In genomic region chr1:89535537-89535936, GRCh38 we compare ENCODE assay signal across 27 cellular contexts.
"Had no signal": no experiment of that assay in that cellular context is flagged by ENCODE, and none has a peak within 500 bp of the region (broad histone marks: within the 10 kb centered on the region; RNA-seq: fewer than 3 reads in every experiment).

No MANE protein-coding gene starts in this region.

- H3K27ac Mint-ChIP-seq: nephron, neural progenitor cell, progenitor cell of endocrine pancreas, type B pancreatic cell had no signal

- H3K9ac ChIP-seq: neural progenitor cell, parathyroid adenoma had no signal

- H3K4me2 ChIP-seq: hepatocyte, neural progenitor cell had no signal

- H3K27me3 ChIP-seq: colonic mucosa, esophagus muscularis mucosa, foreskin keratinocyte, gastroesophageal sphincter, heart left ventricle, hepatocyte, left lung, neural progenitor cell, right lobe of liver, testis, tibial artery had no signal

- H3K4me3 Mint-ChIP-seq: nephron, neural progenitor cell, type B pancreatic cell had no signal

- H3K4me3 ChIP-seq: colonic mucosa, esophagus muscularis mucosa, gastroesophageal sphincter, heart left ventricle, hepatocyte, left lung, neural progenitor cell, right lobe of liver, testis, tibial artery had no signal

- H3K4me1 ChIP-seq: colonic mucosa, foreskin keratinocyte, gastroesophageal sphincter, parathyroid adenoma, right lobe of liver, tibial artery had no signal

- FAIRE-seq: endothelial cell of umbilical vein, small intestine had no signal

- H3K9me3 ChIP-seq: colonic mucosa, esophagus muscularis mucosa, gastroesophageal sphincter, heart left ventricle, left lung, right lobe of liver, testis, tibial artery had no signal

- H3K9me3 Mint-ChIP-seq: nephron, neural progenitor cell had no signal

- H3K27me3 Mint-ChIP-seq: naive thymus-derived CD4-positive, alpha-beta T cell; progenitor cell of endocrine pancreas; type B pancreatic cell had no signal

- H3K27ac ChIP-seq: colonic mucosa, esophagus muscularis mucosa, foreskin keratinocyte, gastroesophageal sphincter, heart left ventricle, hepatocyte, left lung, neural progenitor cell, parathyroid adenoma, right lobe of liver, testis, tibial artery had no signal

- DNase-seq: colonic mucosa; dermis blood vessel endothelial cell; effector memory CD4-positive, alpha-beta T cell; foreskin keratinocyte; heart left ventricle; left cardiac atrium; left lung; mesenchymal stem cell; midbrain; naive thymus-derived CD4-positive, alpha-beta T cell; right lobe of liver; small intestine; stimulated activated CD4-positive, alpha-beta T cell treated with anti-CD3 and anti-CD28 coated beads, Interleukin-15, amount 100 ng/mL, for 24 hours; stimulated activated CD4-positive, alpha-beta T cell treated with anti-CD3 and anti-CD28 coated beads, Interleukin-2, amount 100 ng/mL, for 48 hours; stimulated activated naive CD4-positive, alpha-beta T cell; substantia nigra; testis; tibial artery had no signal

- H3K36me3 ChIP-seq: colonic mucosa, esophagus muscularis mucosa, gastroesophageal sphincter, heart left ventricle, left lung, neural progenitor cell, right lobe of liver, tibial artery had no signal
